Comparison of ENCODE assay signal across 8 cellular contexts in the genomic region with DNA sequence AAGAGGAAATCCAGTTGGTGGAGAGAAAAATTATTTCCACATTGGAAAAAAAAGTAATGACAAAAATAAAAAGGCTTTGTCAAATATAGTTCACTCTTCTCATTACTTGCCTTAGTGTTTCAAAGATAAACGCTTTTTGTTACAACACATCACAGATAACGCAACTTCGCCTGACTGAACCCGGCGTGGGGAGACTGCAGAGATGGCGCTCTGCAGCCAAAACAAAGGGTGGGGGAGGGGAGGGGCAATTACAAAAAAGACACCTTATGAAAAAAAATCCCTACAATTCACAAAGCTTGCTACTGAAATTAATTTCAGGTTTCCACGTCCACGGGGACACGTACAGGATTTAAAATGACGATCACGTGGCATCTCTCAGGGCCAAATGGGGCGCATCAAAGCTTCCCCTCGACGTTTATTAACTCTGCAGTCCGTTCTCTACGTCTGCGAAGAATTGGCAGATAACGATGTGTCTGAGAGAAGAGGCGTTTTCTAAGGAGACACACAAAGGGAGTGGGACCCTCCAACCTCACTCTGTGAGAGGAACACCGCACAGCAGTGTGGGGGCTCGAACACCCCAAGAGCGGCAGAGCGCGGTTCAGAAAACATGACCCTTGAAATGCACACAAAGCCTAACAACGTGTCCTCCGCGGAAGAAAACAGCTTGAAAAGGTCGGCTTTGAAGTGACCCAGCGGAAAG. TPM values are rescaled to one million over a fixed set of nuclear protein-coding genes. Genes with fewer than 3 reads are reported as not detected.
DNase-seq lines count a peak whose midpoint lies in the region; ATAC-seq and TF ChIP-seq lines count a peak whose summit lies in the region.

No MANE protein-coding gene starts in this region.

- H3K4me3 Mint-ChIP-seq in activated naive CD4-positive, alpha-beta T cell treated with anti-CD3 and anti-CD28 coated beads, Interleukin-2, amount 50 U/mL, for 24 hours: peak overlapping the region; percentile 85
- H3K4me3 Mint-ChIP-seq in type B pancreatic cell: peak overlapping the region; percentile 89

- H3K27me3 ChIP-seq in lung (ENCODE audit: control insufficient read depth, insufficient read depth): no peaks in the 10 kb centered on the region

- H3K27ac Mint-ChIP-seq in activated naive CD4-positive, alpha-beta T cell treated with anti-CD3 and anti-CD28 coated beads, Interleukin-2, amount 50 U/mL, for 24 hours: peak overlapping the region; percentile 46
- H3K27ac Mint-ChIP-seq in type B pancreatic cell: peak overlapping the region; percentile 87

- WGBS in lung, 2 donors: 16 to 27% methylated on average over 29 of the region's 29 CpGs

- no peaks in the 10 kb centered on the region for H3K9me3 ChIP-seq in lung (ENCODE audit: control insufficient read depth in 2 of 2, insufficient read depth in 1 of 2, low read length in 1 of 2)

- in situ Hi-C loops in astrocyte of the spinal cord (cut with HindIII; ENCODE audit: low sequenced_read_pairs): no loop called here

- TF ChIP-seq CTCF in astrocyte of the spinal cord (IDR thresholded peaks at IDR 0.05; ENCODE audit: low read depth, low read length) (no peak), lung (IDR thresholded peaks at IDR 0.05; ENCODE audit: control extremely low read depth, extremely low read depth) (no peak), type B pancreatic cell (conservative IDR thresholded peaks at IDR 0.05) (no peak)

- DNase-seq in activated naive CD4-positive, alpha-beta T cell (lab: John Stamatoyannopoulos, UW): no peak
- DNase-seq in astrocyte of the spinal cord (ENCODE audit: low read depth, low spot score): no peak
- DNase-seq in lung (ENCODE audit: low spot score): no peak
- no peak for DNase-seq in type B pancreatic cell (ENCODE audit: extremely low spot score, unreplicated experiment)
- DNase-seq in SW480 (ENCODE audit: low spot score): no peak

- ATAC-seq in lung (ENCODE audit: insufficient read depth, low FRiP score): no peak
- no peak for ATAC-seq in GM21723 (IDR thresholded peaks at IDR 0.05; ENCODE audit: unreplicated experiment)
- ATAC-seq in HG03175 (IDR thresholded peaks at IDR 0.05; ENCODE audit: unreplicated experiment): no peak

- no peaks in the 10 kb centered on the region for H3K9me3 Mint-ChIP-seq in activated naive CD4-positive, alpha-beta T cell treated with anti-CD3 and anti-CD28 coated beads, Interleukin-2, amount 50 U/mL, for 24 hours
- no peaks in the 10 kb centered on the region for H3K9me3 Mint-ChIP-seq in type B pancreatic cell

- peaks cover 18% of the 10 kb centered on the region for H3K4me1 Mint-ChIP-seq in activated naive CD4-positive, alpha-beta T cell treated with anti-CD3 and anti-CD28 coated beads, Interleukin-2, amount 50 U/mL, for 24 hours
- peaks cover 33% of the 10 kb centered on the region for H3K4me1 Mint-ChIP-seq in type B pancreatic cell (ENCODE audit: unreplicated experiment)

- H3K4me1 ChIP-seq in lung (ENCODE audit: control insufficient read depth in 2 of 2, insufficient read depth in 2 of 2, low read length in 2 of 2): peaks cover 0 to 5% of the 10 kb centered on the region in 2 donors

- peak overlapping the region in 1 of 2 donors; percentile 68 for H3K27ac ChIP-seq in lung (ENCODE audit: low read depth in 1 of 2, low read length in 1 of 2)

- H3K4me3 ChIP-seq in astrocyte of the spinal cord (ENCODE audit: low read depth, low read length): peak overlapping the region; percentile 84
- H3K4me3 ChIP-seq in lung: peak overlapping the region; percentile 80

- peaks cover 39% of the 10 kb centered on the region for H3K27me3 Mint-ChIP-seq in activated naive CD4-positive, alpha-beta T cell treated with anti-CD3 and anti-CD28 coated beads, Interleukin-2, amount 50 U/mL, for 24 hours
- H3K27me3 Mint-ChIP-seq in type B pancreatic cell: peaks cover 13% of the 10 kb centered on the region

- H3K36me3 ChIP-seq in lung (ENCODE audit: control insufficient read depth in 2 of 2, insufficient read depth in 2 of 2, low read length in 2 of 2): no peaks in the 10 kb centered on the region

- no peaks in the 10 kb centered on the region for H3K36me3 Mint-ChIP-seq in activated naive CD4-positive, alpha-beta T cell treated with anti-CD3 and anti-CD28 coated beads, Interleukin-2, amount 50 U/mL, for 24 hours
- H3K36me3 Mint-ChIP-seq in type B pancreatic cell: no peaks in the 10 kb centered on the region

RNA-seq across cellular contexts. Expression of gene AFDN, which starts 1.5 kb away (rescaled TPM):
- total RNA-seq in lung (100 to 1,000 TPM; 185 to 407 TPM), type B pancreatic cell (ENCODE audit: low replicate concordance) (140 and 154 TPM in 2 replicates)
- polyA plus RNA-seq in lung: 10 to 100 TPM; 47.6 to 49.8 TPM
